Comparison of ENCODE assay signal across 18 cellular contexts in genomic region chr13:38577048-38577447, GRCh38.
DNase-seq lines count a peak whose midpoint lies in the region; ATAC-seq, FAIRE-seq and TF ChIP-seq lines count a peak whose summit lies in the region.
"Had no signal": no experiment of that assay in that cellular context is flagged by ENCODE, and none has a peak within 500 bp of the region (broad histone marks: within the 10 kb centered on the region; RNA-seq: fewer than 3 reads in every experiment).

No MANE protein-coding gene starts in this region.

- no peak for ATAC-seq in stimulated activated naive CD8-positive, alpha-beta T cell treated with anti-CD3 and anti-CD28 coated beads, Interleukin-15, Interleukin-2, amounts not matched to agents 100 U/mL and 50 U/mL, for 24 hours
- ATAC-seq: activated CD4-positive, CD25-positive, alpha-beta regulatory T cell treated with anti-CD3 and anti-CD28 coated beads, Interleukin-2, amount 50 U/mL, for 24 hours had no signal

- TF ChIP-seq EP300 in Ishikawa (IDR thresholded peaks at IDR 0.05; ENCODE audit: borderline replicate concordance) (no peak), tibial nerve (IDR thresholded peaks at IDR 0.05) (no peak)

- H2AFZ ChIP-seq in mesenchymal stem cell (ENCODE audit: low read depth, low read length): no peak overlapping the region

- H3K9me3 ChIP-seq in mesenchymal stem cell (ENCODE audit: control insufficient read depth, low read length) (no peaks in the 10 kb centered on the region), tibial nerve (no peaks in the 10 kb centered on the region)
- H3K9me3 ChIP-seq: BLaER1 treated with 17β-estradiol and CSF1 and Interleukin-3, amounts not matched to agents 10 nM and 100 nM; breast epithelium had no signal

- FAIRE-seq in RCC 7860 (lab: Jason Lieb, UNC): no peak
- FAIRE-seq: kidney had no signal

- DNase-seq in ELF-1 (ENCODE audit: low read depth, low spot score) (peak; percentile 9), epithelial cell of esophagus (ENCODE audit: low read depth) (peak; percentile 6), mesenchymal stem cell (peak; percentile 24), pons (ENCODE audit: low spot score) (no peak), RCC 7860 (ENCODE audit: low spot score) (no peak), tibial nerve (ENCODE audit: low spot score in 2 of 2) (no peak)
- no peak for DNase-seq in stimulated activated naive CD8-positive, alpha-beta T cell treated with anti-CD3 and anti-CD28 coated beads, Interleukin-15, Interleukin-2, amounts not matched to agents 100 U/mL and 50 U/mL, for 24 hours
- DNase-seq: activated CD8-positive, alpha-beta memory T cell treated with anti-CD3 and anti-CD28 coated beads, Interleukin-2, amount 50 U/mL, for 48 hours; DMS53; effector CD8-positive, alpha-beta T cell; kidney; MV-4-11; NCI-H2171 treated with DMSO at 0.1 percent for 48 hours; posterior cingulate gyrus had no signal

- H3K4me3 ChIP-seq in epithelial cell of esophagus (ENCODE audit: low read length) (no peak overlapping the region), mesenchymal stem cell (ENCODE audit: insufficient read depth in 1 of 2, low read depth in 1 of 2, low read length in 2 of 2) (no peak overlapping the region), tibial nerve (no peak overlapping the region)
- H3K4me3 ChIP-seq: BLaER1 treated with 17β-estradiol and CSF1 and Interleukin-3, amounts not matched to agents 10 nM and 100 nM; breast epithelium had no signal

- no peak overlapping the region for H3K4me2 ChIP-seq in mesenchymal stem cell (ENCODE audit: low read length, poor library complexity, severe bottlenecking)
- H3K4me2 ChIP-seq: BLaER1 treated with 17β-estradiol and CSF1 and Interleukin-3, amounts not matched to agents 10 nM and 100 nM had no signal

- no peaks in the 10 kb centered on the region for H3K4me1 ChIP-seq in mesenchymal stem cell (ENCODE audit: control insufficient read depth, insufficient read depth, low read depth, low read length)
- no peaks in the 10 kb centered on the region for H3K4me1 ChIP-seq in tibial nerve
- H3K4me1 ChIP-seq: BLaER1 treated with 17β-estradiol and CSF1 and Interleukin-3, amounts not matched to agents 10 nM and 100 nM; breast epithelium had no signal

- no peaks in the 10 kb centered on the region for H3K27me3 ChIP-seq in mesenchymal stem cell (ENCODE audit: control insufficient read depth in 1 of 2, insufficient read depth in 1 of 2, low read length in 2 of 2)
- no peaks in the 10 kb centered on the region for H3K27me3 ChIP-seq in tibial nerve
- H3K27me3 ChIP-seq: BLaER1 treated with 17β-estradiol and CSF1 and Interleukin-3, amounts not matched to agents 10 nM and 100 nM; breast epithelium had no signal

- H3K36me3 ChIP-seq in mesenchymal stem cell (ENCODE audit: control insufficient read depth in 1 of 2, insufficient read depth in 2 of 2, low read depth in 1 of 2, low read length in 2 of 2): no peaks in the 10 kb centered on the region
- H3K36me3 ChIP-seq in tibial nerve: no peaks in the 10 kb centered on the region
- H3K36me3 ChIP-seq: BLaER1 treated with 17β-estradiol and CSF1 and Interleukin-3, amounts not matched to agents 10 nM and 100 nM; breast epithelium had no signal

- no peak overlapping the region for H2BK15ac ChIP-seq in mesenchymal stem cell (ENCODE audit: low read depth, poor library complexity, severe bottlenecking)

- H2BK12ac ChIP-seq in mesenchymal stem cell (ENCODE audit: low read length in 2 of 2): no peak overlapping the region

- no peak for TF ChIP-seq RAD21 in Ishikawa (IDR thresholded peaks at IDR 0.05; ENCODE audit: low read depth)

- no peak overlapping the region for H3K23ac ChIP-seq in mesenchymal stem cell (ENCODE audit: low read length in 2 of 2)

- H3K79me1 ChIP-seq in mesenchymal stem cell (replicated peaks; ENCODE audit: low read length, poor library complexity, severe bottlenecking): no peaks in the 10 kb centered on the region

- no peak overlapping the region for H2BK5ac ChIP-seq in mesenchymal stem cell (ENCODE audit: low read depth, low read length, poor library complexity, severe bottlenecking)

- no peak overlapping the region for H4K91ac ChIP-seq in mesenchymal stem cell (ENCODE audit: low read length)

- no peak overlapping the region for H3K27ac ChIP-seq in mesenchymal stem cell (ENCODE audit: low read length, poor library complexity, severe bottlenecking)
- H3K27ac ChIP-seq in tibial nerve: no peak overlapping the region
- H3K27ac ChIP-seq: BLaER1 treated with 17β-estradiol and CSF1 and Interleukin-3, amounts not matched to agents 10 nM and 100 nM; breast epithelium had no signal

- TF ChIP-seq POLR2A in tibial nerve (IDR thresholded peaks at IDR 0.05): no peak

- H3K9ac ChIP-seq in mesenchymal stem cell (ENCODE audit: low read length): no peak overlapping the region
- H3K9ac ChIP-seq: BLaER1 treated with 17β-estradiol and CSF1 and Interleukin-3, amounts not matched to agents 10 nM and 100 nM had no signal

- H4K8ac ChIP-seq in mesenchymal stem cell (ENCODE audit: low read length): no peak overlapping the region

- TF ChIP-seq CTCF in epithelial cell of esophagus (IDR thresholded peaks at IDR 0.05; ENCODE audit: insufficient read depth, low read depth, low read length, missing control alignments) (no peak), tibial nerve (IDR thresholded peaks at IDR 0.05) (no peak)

- H3K18ac ChIP-seq in mesenchymal stem cell (ENCODE audit: low read depth in 1 of 2, low read length in 2 of 2): no peak overlapping the region

- H3K14ac ChIP-seq in mesenchymal stem cell (ENCODE audit: low read length in 2 of 2): no peak overlapping the region

- H2AK5ac ChIP-seq in mesenchymal stem cell (ENCODE audit: low read length, severe bottlenecking): no peak overlapping the region

- 59% methylated on average over 3 of the region's 3 CpGs for WGBS in mesenchymal stem cell
- WGBS in tibial nerve, 2 donors: 33 to 47% methylated on average over 3 of the region's 3 CpGs

- no peak overlapping the region for H2BK120ac ChIP-seq in mesenchymal stem cell (ENCODE audit: low read depth, low read length)

- H3K4ac ChIP-seq in mesenchymal stem cell (ENCODE audit: low read depth in 1 of 2, low read length in 2 of 2): no peak overlapping the region

TF ChIP-seq in Ishikawa, 13 proteins besides CTCF, POLR2A, EP300 and RAD21:
- TF ChIP-seq TCF12 (IDR thresholded peaks at IDR 0.05; ENCODE audit: low read depth) (no peak), MAX (IDR thresholded peaks at IDR 0.05) (no peak), FOXM1 (IDR thresholded peaks at IDR 0.05; ENCODE audit: borderline replicate concordance, low read depth) (no peak), REST (IDR thresholded peaks at IDR 0.05; ENCODE audit: low read depth) (peak; percentile 69), NFIC (IDR thresholded peaks at IDR 0.05) (no peak)

Comparison
In these comparisons a context has a peak if more than half of its experiments do, and no peak if none do; other contexts are left out.
1. DNase-seq: peak in ELF-1 (single experiment), epithelial cell of esophagus (single experiment) and mesenchymal stem cell (single experiment); none in pons (single experiment), RCC 7860 (single experiment), stimulated activated naive CD8-positive, alpha-beta T cell treated with anti-CD3 and anti-CD28 coated beads, Interleukin-15, Interleukin-2, amounts not matched to agents 100 U/mL and 50 U/mL, for 24 hours (single experiment) and tibial nerve (0 of 2).